In the genomic region with DNA sequence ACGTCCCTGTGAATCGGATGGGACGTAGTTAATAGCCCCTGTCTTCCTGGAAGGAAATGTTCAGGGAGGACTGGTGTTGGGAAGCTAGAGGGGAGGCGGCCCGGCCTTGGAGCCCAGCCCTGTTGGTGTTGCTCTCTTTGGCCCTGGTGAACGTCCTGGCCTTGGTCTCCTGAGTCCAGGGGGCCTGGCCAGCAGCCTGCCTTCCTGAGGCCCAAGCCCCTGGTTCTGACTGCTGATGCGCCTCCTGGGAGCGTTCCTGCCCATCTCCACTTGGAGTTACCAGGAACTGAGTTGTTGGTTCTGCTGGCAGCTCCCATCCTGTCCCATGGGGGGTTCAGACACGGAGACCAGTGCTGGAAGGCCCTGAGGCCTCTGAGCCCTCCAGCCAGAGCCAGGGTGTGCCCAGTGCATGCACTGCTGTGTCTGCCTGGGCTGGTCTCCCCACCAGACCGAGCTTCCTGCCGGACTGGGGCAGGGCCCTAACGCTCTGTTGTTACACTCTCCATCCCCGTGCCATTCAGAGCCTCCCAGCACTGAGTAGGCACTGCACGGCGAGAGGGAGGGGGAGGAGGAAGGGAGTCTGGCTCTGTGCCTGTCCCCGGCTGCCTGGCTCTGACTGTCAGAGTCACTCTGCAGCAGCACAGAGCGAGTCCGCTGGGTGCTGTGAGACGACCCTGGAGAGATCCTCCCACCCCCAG, we compare ENCODE assay signal across 8 cellular contexts.
A peak's percentile ranks its signal among the peaks of the same experiment; 100 is the strongest.
DNase-seq lines count a peak whose midpoint lies in the region; ATAC-seq and TF ChIP-seq lines count a peak whose summit lies in the region.

No MANE protein-coding gene starts in this region.

- H3K36me3 ChIP-seq in BLaER1 (no peaks in the 10 kb centered on the region), SK-N-SH (replicated peaks in 1 of 2; ENCODE audit: control insufficient read depth in 1 of 2, insufficient read depth in 2 of 2, low read length in 1 of 2) (no peaks in the 10 kb centered on the region)

- ATAC-seq in left cardiac atrium, result peak; percentile 76 to 89
- no peak for ATAC-seq in GM19023 (IDR thresholded peaks at IDR 0.05; ENCODE audit: unreplicated experiment)
- ATAC-seq in GM21360 (IDR thresholded peaks at IDR 0.05; ENCODE audit: unreplicated experiment), result no peak

- peak overlapping the region; percentile 65 for H3K4me2 ChIP-seq in BLaER1
- no peak overlapping the region for H3K4me2 ChIP-seq in SK-N-SH

- no peaks in the 10 kb centered on the region for H3K9me2 ChIP-seq in SK-N-SH

- POLR2A ChIA-PET in SK-N-SH (lab: Yijun Ruan, JAX), result no interaction called here

- no peak overlapping the region for H3K4me3 ChIP-seq in BLaER1
- H3K4me3 ChIP-seq in SK-N-SH (ENCODE audit: low read depth in 2 of 2, low read length in 1 of 2), result no peak overlapping the region

- H3K9ac ChIP-seq in BLaER1 (peak overlapping the region; percentile 61; the same call in 1 of the 2 replicates), SK-N-SH (no peak overlapping the region)

- H3K27ac ChIP-seq in BLaER1 (peak overlapping the region; percentile 68), SK-N-SH (ENCODE audit: low read depth in 2 of 2, low read length in 1 of 2) (peak overlapping the region in 1 of 2 experiments; percentile 76; a peak in 2 of 4 replicates)

- 70% methylated on average over 7 of the region's 19 CpGs for WGBS in SK-N-SH (ENCODE audit: low lambda C conversion rate)

- no peaks in the 10 kb centered on the region for H3K9me3 ChIP-seq in BLaER1
- no peaks in the 10 kb centered on the region for H3K9me3 ChIP-seq in SK-N-SH

- H3F3A ChIP-seq in SK-N-SH (replicated peaks; ENCODE audit: insufficient read depth), result no peaks in the 10 kb centered on the region

- H4K20me1 ChIP-seq in BLaER1, result no peaks in the 10 kb centered on the region
- no peaks in the 10 kb centered on the region for H4K20me1 ChIP-seq in SK-N-SH (ENCODE audit: insufficient read depth)

- no peak for TF ChIP-seq CTCF in SK-N-SH (IDR thresholded peaks at IDR 0.05)

- H3K4me1 ChIP-seq in BLaER1 (peaks cover 23% of the 10 kb centered on the region), SK-N-SH (ENCODE audit: control insufficient read depth in 1 of 2, insufficient read depth in 2 of 2, low read depth in 1 of 2, low read length in 1 of 2) (peaks cover 0 to 38% of the 10 kb centered on the region in 2 experiments; a peak in 1 of 4 replicates)

- no peak for TF ChIP-seq RAD21 in SK-N-SH (IDR thresholded peaks at IDR 0.05; ENCODE audit: low read length)

- no peaks in the 10 kb centered on the region for H3K79me2 ChIP-seq in SK-N-SH (ENCODE audit: insufficient read depth)

- no peak overlapping the region for H2AFZ ChIP-seq in SK-N-SH (ENCODE audit: low read depth)

- DNase-seq in SK-N-SH (peak; percentile 66), left cardiac atrium (peak; percentile 65), posterior cingulate gyrus (peak; percentile 67 to 96 (median 77)), NAMALWA (ENCODE audit: low spot score) (no peak), RPMI8226 (no peak)

- CTCF ChIA-PET in SK-N-SH (lab: Yijun Ruan, JAX), result interaction anchor here (0.8 to 3.3 kb wide), 3 partner anchors 169 to 346 kb away, joined by 3 to 9 read pairs (median 4); no protein-coding TSS in a partner anchor

- no peak for TF ChIP-seq EP300 in SK-N-SH (IDR thresholded peaks at IDR 0.05; ENCODE audit: borderline replicate concordance in 1 of 2, low read depth in 1 of 2, low read length in 1 of 2)

- intact Hi-C loops in left cardiac atrium (cut with DNase I) (no loop called here), posterior cingulate gyrus (cut with DNase I) (no loop called here)

- H3K27me3 ChIP-seq in BLaER1 (no peaks in the 10 kb centered on the region; the same call in 1 of the 2 replicates), SK-N-SH (ENCODE audit: insufficient read depth) (no peaks in the 10 kb centered on the region)

TF ChIP-seq in SK-N-SH, 30 proteins besides CTCF, POLR2A, EP300 and RAD21:
- no peak for TF ChIP-seq TEAD4 (IDR thresholded peaks at IDR 0.05; ENCODE audit: borderline replicate concordance, insufficient read depth)
- TF ChIP-seq ELF1 (IDR thresholded peaks at IDR 0.05), result no peak

Comparison
In these comparisons a context has a peak if more than half of its experiments do, and no peak if none do; other contexts are left out.
1. DNase-seq: peak in SK-N-SH (single experiment), left cardiac atrium (single experiment) and posterior cingulate gyrus (10 of 10); none in NAMALWA (single experiment) and RPMI8226 (single experiment).
2. ATAC-seq: peak in left cardiac atrium (2 of 2); none in GM19023 (single experiment) and GM21360 (single experiment).